8 cellular contexts compared by ENCODE assay signal in genomic region chr1:110207831-110208230, GRCh38. TPM values are rescaled to one million over a fixed set of nuclear protein-coding genes. Genes with fewer than 3 reads are reported as not detected.
DNase-seq lines count a peak whose midpoint lies in the region; ATAC-seq and TF ChIP-seq lines count a peak whose summit lies in the region.

No MANE protein-coding gene starts in this region.

- DNase-seq in AG09309 (ENCODE audit: low read depth) (no peak), NCI-H774 (lab: John Stamatoyannopoulos, UW) (peak; percentile 19), endothelial cell (ENCODE audit: low spot score) (peak; percentile 82), naive B cell (peak; percentile 71)
- DNase-seq in activated CD8-positive, alpha-beta memory T cell treated with anti-CD3 and anti-CD28 coated beads, Interleukin-2, amount 10 ng/mL, durations not matched to agents 7 days and 5 days = peak; percentile 85

- peak; percentile 37 for ATAC-seq in GM18907 (IDR thresholded peaks at IDR 0.05; ENCODE audit: unreplicated experiment)
- no peak for ATAC-seq in activated CD8-positive, alpha-beta memory T cell treated with anti-CD3 and anti-CD28 coated beads, Interleukin-2, amount 10 ng/mL, durations not matched to agents 7 days and 5 days
- peak; percentile 15 to 20 for ATAC-seq in naive B cell (ENCODE audit: low read depth in 2 of 2)
- ATAC-seq in stimulated activated memory B cell treated with anti-CD40 and anti-IgM and Interleukin-4, amounts not matched to agents 10 μg/mL and 1 μg/mL and 100 μg/mL, for 72 hours = peak; percentile 43
- ATAC-seq in HG03097 (IDR thresholded peaks at IDR 0.05; ENCODE audit: low FRiP score, unreplicated experiment) = no peak

- TF ChIP-seq CTCF in AG09309 (IDR thresholded peaks at IDR 0.05; ENCODE audit: control insufficient read depth, insufficient read depth, low read depth, low read length, missing control alignments) (peak; percentile 97), endothelial cell (IDR thresholded peaks at IDR 0.05; ENCODE audit: unreplicated experiment) (peak; percentile 76)

- peaks cover 1% of the 10 kb centered on the region for H3K36me3 Mint-ChIP-seq in activated CD8-positive, alpha-beta memory T cell treated with anti-CD3 and anti-CD28 coated beads, Interleukin-2, amount 10 ng/mL, durations not matched to agents 7 days and 5 days
- peaks cover 7% of the 10 kb centered on the region for H3K36me3 Mint-ChIP-seq in endothelial cell (ENCODE audit: low read depth, unreplicated experiment)
- no peaks in the 10 kb centered on the region for H3K36me3 Mint-ChIP-seq in naive B cell
- no peaks in the 10 kb centered on the region for H3K36me3 Mint-ChIP-seq in stimulated activated memory B cell treated with anti-CD40 and anti-IgM and Interleukin-4, amounts not matched to agents 10 μg/mL and 1 μg/mL and 100 μg/mL, for 72 hours

- H3K27me3 Mint-ChIP-seq in activated CD8-positive, alpha-beta memory T cell treated with anti-CD3 and anti-CD28 coated beads, Interleukin-2, amount 10 ng/mL, durations not matched to agents 7 days and 5 days = peaks cover 10% of the 10 kb centered on the region
- H3K27me3 Mint-ChIP-seq in endothelial cell (ENCODE audit: unreplicated experiment) (peaks cover 16% of the 10 kb centered on the region), naive B cell (peaks cover 0 to 5% (median 0%) of the 10 kb centered on the region in 3 donors)
- no peaks in the 10 kb centered on the region for H3K27me3 Mint-ChIP-seq in stimulated activated memory B cell treated with anti-CD40 and anti-IgM and Interleukin-4, amounts not matched to agents 10 μg/mL and 1 μg/mL and 100 μg/mL, for 72 hours

- no peak overlapping the region for H3K4me3 ChIP-seq in AG09309 (ENCODE audit: control insufficient read depth, low read depth, low read length)

- peaks cover 42% of the 10 kb centered on the region for H3K4me1 Mint-ChIP-seq in activated CD8-positive, alpha-beta memory T cell treated with anti-CD3 and anti-CD28 coated beads, Interleukin-2, amount 10 ng/mL, durations not matched to agents 7 days and 5 days
- H3K4me1 Mint-ChIP-seq in endothelial cell (ENCODE audit: unreplicated experiment) = peaks cover 32% of the 10 kb centered on the region
- peaks cover 26 to 40% (median 32%) of the 10 kb centered on the region in 3 donors for H3K4me1 Mint-ChIP-seq in naive B cell
- peaks cover 46% of the 10 kb centered on the region for H3K4me1 Mint-ChIP-seq in stimulated activated memory B cell treated with anti-CD40 and anti-IgM and Interleukin-4, amounts not matched to agents 10 μg/mL and 1 μg/mL and 100 μg/mL, for 72 hours

- H3K9me3 Mint-ChIP-seq in activated CD8-positive, alpha-beta memory T cell treated with anti-CD3 and anti-CD28 coated beads, Interleukin-2, amount 10 ng/mL, durations not matched to agents 7 days and 5 days (ENCODE audit: low read depth) = no peaks in the 10 kb centered on the region
- H3K9me3 Mint-ChIP-seq in endothelial cell (ENCODE audit: unreplicated experiment) = no peaks in the 10 kb centered on the region
- no peaks in the 10 kb centered on the region for H3K9me3 Mint-ChIP-seq in naive B cell
- H3K9me3 Mint-ChIP-seq in stimulated activated memory B cell treated with anti-CD40 and anti-IgM and Interleukin-4, amounts not matched to agents 10 μg/mL and 1 μg/mL and 100 μg/mL, for 72 hours = no peaks in the 10 kb centered on the region

- H3K27ac Mint-ChIP-seq in activated CD8-positive, alpha-beta memory T cell treated with anti-CD3 and anti-CD28 coated beads, Interleukin-2, amount 10 ng/mL, durations not matched to agents 7 days and 5 days = no peak overlapping the region
- H3K27ac Mint-ChIP-seq in endothelial cell (ENCODE audit: unreplicated experiment) = no peak overlapping the region
- peak overlapping the region in 2 of 6 donors; percentile 36 to 66 for H3K27ac Mint-ChIP-seq in naive B cell
- no peak overlapping the region for H3K27ac Mint-ChIP-seq in stimulated activated memory B cell treated with anti-CD40 and anti-IgM and Interleukin-4, amounts not matched to agents 10 μg/mL and 1 μg/mL and 100 μg/mL, for 72 hours

- no peak overlapping the region for H3K4me3 Mint-ChIP-seq in activated CD8-positive, alpha-beta memory T cell treated with anti-CD3 and anti-CD28 coated beads, Interleukin-2, amount 10 ng/mL, durations not matched to agents 7 days and 5 days
- H3K4me3 Mint-ChIP-seq in endothelial cell (ENCODE audit: unreplicated experiment) (no peak overlapping the region), naive B cell (peak overlapping the region in 1 of 8 donors; percentile 82)
- no peak overlapping the region for H3K4me3 Mint-ChIP-seq in stimulated activated memory B cell treated with anti-CD40 and anti-IgM and Interleukin-4, amounts not matched to agents 10 μg/mL and 1 μg/mL and 100 μg/mL, for 72 hours

- CTCF ChIA-PET in activated CD8-positive, alpha-beta memory T cell treated with anti-CD3 and anti-CD28 coated beads, Interleukin-2, amount 10 ng/mL, durations not matched to agents 7 days and 5 days (lab: Charles Lee) = interaction anchor here (0.6 to 18.2 kb wide), 49 partner anchors 8 to 576 kb away, joined by 3 to 415 read pairs (median 4); partner anchors contain the start of genes AHCYL1, LAMTOR5, RBM15 and STRIP1

RNA-seq across cellular contexts. Expression of gene KCNC4, which starts 2.3 kb away (rescaled TPM):
- 1 to 10 TPM; 4.8 to 9.6 TPM for total RNA-seq in activated CD8-positive, alpha-beta memory T cell treated with anti-CD3 and anti-CD28 coated beads, Interleukin-2, amount 10 ng/mL, durations not matched to agents 7 days and 5 days
- 37.4 TPM for total RNA-seq in endothelial cell (ENCODE audit: unreplicated experiment)
- 1 to 10 TPM; 1.1 to 2.4 (median 1.3) TPM for polyA plus RNA-seq in naive B cell (ENCODE audit: low read depth in 6 of 6)

RNA-seq across cellular contexts. Expression of gene SLC6A17, which starts 57.5 kb away (rescaled TPM):
- total RNA-seq in activated CD8-positive, alpha-beta memory T cell treated with anti-CD3 and anti-CD28 coated beads, Interleukin-2, amount 10 ng/mL, durations not matched to agents 7 days and 5 days = not detected
- total RNA-seq in endothelial cell (ENCODE audit: unreplicated experiment) = 46.1 TPM
- not detected for polyA plus RNA-seq in naive B cell (ENCODE audit: low read depth in 6 of 6)

Comparison
In these comparisons a context has a peak if more than half of its experiments do, and no peak if none do; other contexts are left out.
1. ATAC-seq: peak in GM18907 (single experiment), naive B cell (2 of 2) and stimulated activated memory B cell treated with anti-CD40 and anti-IgM and Interleukin-4, amounts not matched to agents 10 μg/mL and 1 μg/mL and 100 μg/mL, for 72 hours (single experiment); none in activated CD8-positive, alpha-beta memory T cell treated with anti-CD3 and anti-CD28 coated beads, Interleukin-2, amount 10 ng/mL, durations not matched to agents 7 days and 5 days (single experiment) and HG03097 (single experiment).
2. RNA of gene SLC6A17, which starts 57.5 kb away (total RNA-seq): 46.1 TPM in endothelial cell (single experiment); not detected in activated CD8-positive, alpha-beta memory T cell treated with anti-CD3 and anti-CD28 coated beads, Interleukin-2, amount 10 ng/mL, durations not matched to agents 7 days and 5 days; every median in the first group is over 10 times any median in the second.